Comparison of ENCODE assay signal across 10 cellular contexts in genomic region chr6:9520417-9521151, GRCh38.
DNase-seq lines count a peak whose midpoint lies in the region; ATAC-seq and TF ChIP-seq lines count a peak whose summit lies in the region.
"Had no signal": no experiment of that assay in that cellular context is flagged by ENCODE, and none has a peak within 500 bp of the region (broad histone marks: within the 10 kb centered on the region; RNA-seq: fewer than 3 reads in every experiment).

No MANE protein-coding gene starts in this region.

- no peak overlapping the region for H3K4me3 ChIP-seq in choroid plexus epithelial cell (ENCODE audit: low read depth, low read length)

- no peaks in the 10 kb centered on the region for H3K36me3 Mint-ChIP-seq in effector memory CD8-positive, alpha-beta T cell (ENCODE audit: insufficient read depth)
- H3K36me3 Mint-ChIP-seq: CD8-positive, alpha-beta T cell had no signal

- H3K9me3 Mint-ChIP-seq in effector memory CD8-positive, alpha-beta T cell, result peaks cover 4 to 16% of the 10 kb centered on the region in 2 donors

- no peaks in the 10 kb centered on the region for H3K27me3 Mint-ChIP-seq in effector memory CD8-positive, alpha-beta T cell

- peak; percentile 95 for DNase-seq in A172 (ENCODE audit: low spot score)
- peak; percentile 27 for DNase-seq in HK-2 (ENCODE audit: unreplicated experiment)
- DNase-seq in choroid plexus epithelial cell (ENCODE audit: low read depth), result peak; percentile 88
- no peak for DNase-seq in stimulated activated CD4-positive, alpha-beta T cell treated with anti-CD3 and anti-CD28 coated beads, Interleukin-1b, Interleukin-23, amount 100 ng/mL, for 48 hours
- DNase-seq in effector memory CD8-positive, alpha-beta T cell, result no peak
- DNase-seq in NCI-H510A treated with DMSO at 0.1 percent for 48 hours (lab: John Stamatoyannopoulos, UW), result no peak
- DNase-seq: activated naive CD4-positive, alpha-beta T cell treated with anti-CD3 and anti-CD28 coated beads, Interleukin-2, amount 50 U/mL, for 16 hours; CD8-positive, alpha-beta T cell had no signal

- H3K4me3 Mint-ChIP-seq in effector memory CD8-positive, alpha-beta T cell, result no peak overlapping the region
- H3K4me3 Mint-ChIP-seq: CD8-positive, alpha-beta T cell had no signal

- no peaks in the 10 kb centered on the region for H3K4me1 Mint-ChIP-seq in effector memory CD8-positive, alpha-beta T cell (ENCODE audit: low read depth in 2 of 2)

- H3K27ac Mint-ChIP-seq in effector memory CD8-positive, alpha-beta T cell, result no peak overlapping the region
- H3K27ac Mint-ChIP-seq: CD8-positive, alpha-beta T cell had no signal

- peak; percentile 62 for ATAC-seq in GM19035 (IDR thresholded peaks at IDR 0.05; ENCODE audit: unreplicated experiment)
- ATAC-seq in HG03460 (IDR thresholded peaks at IDR 0.05; ENCODE audit: unreplicated experiment), result no peak
- ATAC-seq in effector memory CD8-positive, alpha-beta T cell (replicated peaks), result no peak
- ATAC-seq: CD8-positive, alpha-beta T cell had no signal

- TF ChIP-seq CTCF in choroid plexus epithelial cell (conservative IDR thresholded peaks at IDR 0.05; ENCODE audit: low read depth, low read length), result no peak

Comparison
In these comparisons a context has a peak if more than half of its experiments do, and no peak if none do; other contexts are left out.
1. DNase-seq: peak in A172 (single experiment), HK-2 (single experiment) and choroid plexus epithelial cell (single experiment); none in stimulated activated CD4-positive, alpha-beta T cell treated with anti-CD3 and anti-CD28 coated beads, Interleukin-1b, Interleukin-23, amount 100 ng/mL, for 48 hours (single experiment), effector memory CD8-positive, alpha-beta T cell (0 of 3) and NCI-H510A treated with DMSO at 0.1 percent for 48 hours (single experiment).